26 cellular contexts compared by ENCODE assay signal in genomic region chr11:64726211-64726641, GRCh38. TPM values are rescaled to one million over a fixed set of nuclear protein-coding genes. Genes with fewer than 3 reads are reported as not detected.
DNase-seq lines count a peak whose midpoint lies in the region; ATAC-seq and TF ChIP-seq lines count a peak whose summit lies in the region.
"Had no signal": no experiment of that assay in that cellular context is flagged by ENCODE, and none has a peak within 500 bp of the region (broad histone marks: within the 10 kb centered on the region; RNA-seq: fewer than 3 reads in every experiment).

No MANE protein-coding gene starts in this region.

- H3K27me3 ChIP-seq in BLaER1 (peaks cover 15% of the 10 kb centered on the region), HUES48 (ENCODE audit: control insufficient read depth, insufficient read depth, low read length) (peaks cover 14% of the 10 kb centered on the region), iPS-15b (ENCODE audit: control insufficient read depth, insufficient read depth, low read length) (peaks cover 17% of the 10 kb centered on the region), osteoblast (ENCODE audit: insufficient read depth, low read length) (peaks cover 10% of the 10 kb centered on the region)
- H3K27me3 ChIP-seq in CD4-positive, alpha-beta memory T cell (ENCODE audit: insufficient read depth, low read length): peaks cover 11% of the 10 kb centered on the region
- H3K27me3 ChIP-seq: SJCRH30 had no signal

- H3K27me3 Mint-ChIP-seq in CD4-positive, alpha-beta memory T cell: peaks cover 5% of the 10 kb centered on the region in 2 donors

- POLR2A ChIA-PET in CD4-positive, alpha-beta memory T cell (lab: Charles Lee; ENCODE audit: partially characterized antibody): interaction anchor here (1.2 to 4.8 kb wide), 2 partner anchors 16 to 53 kb away, joined by 4 to 20 read pairs; partner anchors contain the start of gene SF1

- H3K27ac Mint-ChIP-seq in CD4-positive, alpha-beta memory T cell: peak overlapping the region in 1 of 7 donors; percentile 30
- H3K27ac Mint-ChIP-seq: activated T-helper 2 cell treated with anti-CD3 and anti-CD28 coated beads, Interferon-gamma antibody, Interleukin-2, Interleukin-4, amounts not matched to agents 10 μg/mL and 5 μg/mL and 100 μg/mL, durations not matched to agents 14 hours and 24 hours and 36 hours; CD4-positive, alpha-beta T cell; T-helper 1 cell treated with Interleukin-12 subunit alpha and Interleukin-12 subunit beta and Interleukin-4 antibody, amounts not matched to agents 30 μg/mL and 1 μg/mL, for 36 hours had no signal

- H3K4me3 ChIP-seq in BLaER1: no peak overlapping the region
- no peak overlapping the region for H3K4me3 ChIP-seq in HUES48 (ENCODE audit: low read depth, low read length)
- no peak overlapping the region for H3K4me3 ChIP-seq in iPS-15b (ENCODE audit: low read depth, low read length)
- no peak overlapping the region for H3K4me3 ChIP-seq in osteoblast (ENCODE audit: insufficient read depth, low read length)
- H3K4me3 ChIP-seq in CD4-positive, alpha-beta memory T cell (ENCODE audit: low read length in 2 of 2): no peak overlapping the region
- H3K4me3 ChIP-seq: right atrium auricular region, SJCRH30 had no signal

- H3K27ac ChIP-seq in BLaER1 (no peak overlapping the region), HUES48 (ENCODE audit: low read depth, low read length) (peak overlapping the region; percentile 25), osteoblast (ENCODE audit: low read depth, low read length) (no peak overlapping the region)
- no peak overlapping the region for H3K27ac ChIP-seq in CD4-positive, alpha-beta memory T cell (ENCODE audit: low read depth, low read length)
- H3K27ac ChIP-seq: foreskin keratinocyte, right atrium auricular region, SJCRH30 had no signal

- peaks cover 11 to 24% (median 16%) of the 10 kb centered on the region in 4 donors for H3K4me1 Mint-ChIP-seq in CD4-positive, alpha-beta memory T cell

- H3K4me2 ChIP-seq in BLaER1 (peak overlapping the region; percentile 99; the same call in 1 of the 2 replicates), osteoblast (ENCODE audit: insufficient read depth, low read length) (no peak overlapping the region)

- H3K9me3 ChIP-seq in BLaER1 (no peaks in the 10 kb centered on the region), HUES48 (ENCODE audit: control insufficient read depth, insufficient read depth, low read length) (no peaks in the 10 kb centered on the region), iPS-15b (ENCODE audit: control insufficient read depth, insufficient read depth, low read length) (no peaks in the 10 kb centered on the region), osteoblast (ENCODE audit: low read depth, low read length) (no peaks in the 10 kb centered on the region)
- no peaks in the 10 kb centered on the region for H3K9me3 ChIP-seq in CD4-positive, alpha-beta memory T cell (ENCODE audit: control insufficient read depth in 1 of 2, low read length in 2 of 2)
- H3K9me3 ChIP-seq: right atrium auricular region, SJCRH30 had no signal

- no peak overlapping the region for H2AFZ ChIP-seq in osteoblast (ENCODE audit: low read length)

- no peak for TF ChIP-seq CTCF in osteoblast (IDR thresholded peaks at IDR 0.05; ENCODE audit: extremely low read depth, low read depth, low read length)

- H3K4me1 ChIP-seq in BLaER1 (peaks cover 45% of the 10 kb centered on the region), HUES48 (ENCODE audit: control insufficient read depth, insufficient read depth, low read length) (peaks cover 26% of the 10 kb centered on the region), iPS-15b (ENCODE audit: control insufficient read depth, insufficient read depth, low read length) (peaks cover 17% of the 10 kb centered on the region), osteoblast (ENCODE audit: insufficient read depth, low read length) (no peaks in the 10 kb centered on the region)
- H3K4me1 ChIP-seq in CD4-positive, alpha-beta memory T cell (ENCODE audit: insufficient read depth, low read length): peaks cover 8% of the 10 kb centered on the region
- H3K4me1 ChIP-seq: foreskin keratinocyte, SJCRH30 had no signal

- H3K36me3 ChIP-seq in BLaER1 (peaks cover 50% of the 10 kb centered on the region), HUES48 (ENCODE audit: control insufficient read depth, insufficient read depth, low read length) (no peaks in the 10 kb centered on the region), iPS-15b (ENCODE audit: control insufficient read depth, insufficient read depth, low read length) (no peaks in the 10 kb centered on the region), osteoblast (ENCODE audit: insufficient read depth, low read length) (no peaks in the 10 kb centered on the region)
- peaks cover 31% of the 10 kb centered on the region for H3K36me3 ChIP-seq in CD4-positive, alpha-beta memory T cell (ENCODE audit: insufficient read depth, low read length)
- H3K36me3 ChIP-seq: right atrium auricular region, SJCRH30 had no signal

- H3K9me3 Mint-ChIP-seq in CD4-positive, alpha-beta memory T cell: no peaks in the 10 kb centered on the region
- H3K9me3 Mint-ChIP-seq: activated naive CD8-positive, alpha-beta T cell treated with anti-CD3 and anti-CD28 coated beads for 36 hours; activated T-helper 2 cell treated with anti-CD3 and anti-CD28 coated beads, Interferon-gamma antibody, Interleukin-2, Interleukin-4, amounts not matched to agents 10 μg/mL and 5 μg/mL and 100 μg/mL, durations not matched to agents 14 hours and 24 hours and 36 hours; CD4-positive, alpha-beta T cell; T-helper 1 cell treated with Interleukin-12 subunit alpha and Interleukin-12 subunit beta and Interleukin-4 antibody, amounts not matched to agents 30 μg/mL and 1 μg/mL, for 36 hours had no signal

- H3K79me2 ChIP-seq in osteoblast (ENCODE audit: insufficient read depth, low read length): no peaks in the 10 kb centered on the region

- peaks cover 21 to 34% of the 10 kb centered on the region in 2 donors for H3K36me3 Mint-ChIP-seq in CD4-positive, alpha-beta memory T cell
- H3K36me3 Mint-ChIP-seq: activated naive CD8-positive, alpha-beta T cell treated with anti-CD3 and anti-CD28 coated beads for 36 hours had no signal

- peak; percentile 82 for DNase-seq in osteoblast (ENCODE audit: insufficient read length, low spot score, missing footprints)
- no peak for DNase-seq in cerebellar nuclear complex (lab: John Stamatoyannopoulos, UW)
- no peak for DNase-seq in CD4-positive, alpha-beta memory T cell
- DNase-seq: activated CD4-positive, alpha-beta T cell treated with anti-CD3 and anti-CD28 coated beads, Interleukin-2, amount 50 U/mL, for 1 hour; activated CD8-positive, alpha-beta memory T cell treated with anti-CD3 and anti-CD28 coated beads, Interleukin-2, amount 50 U/mL, for 48 hours; activated naive CD8-positive, alpha-beta T cell treated with anti-CD3 and anti-CD28 coated beads for 36 hours; CD4-positive, alpha-beta T cell; DMS 273 treated with DMSO at 0.1 percent for 48 hours; foreskin keratinocyte; GDM1; NCI-H1048; NCI-H1930; NCI-H345; SJCRH30 had no signal

- no peak overlapping the region for H3K4me3 Mint-ChIP-seq in CD4-positive, alpha-beta memory T cell
- H3K4me3 Mint-ChIP-seq: activated naive CD8-positive, alpha-beta T cell treated with anti-CD3 and anti-CD28 coated beads for 36 hours; CD4-positive, alpha-beta T cell; T-helper 1 cell treated with Interleukin-12 subunit alpha and Interleukin-12 subunit beta and Interleukin-4 antibody, amounts not matched to agents 30 μg/mL and 1 μg/mL, for 36 hours had no signal

- H4K20me1 ChIP-seq in BLaER1 (peaks cover 20% of the 10 kb centered on the region; the same call in 1 of the 2 replicates), osteoblast (ENCODE audit: insufficient read depth, low read length) (no peaks in the 10 kb centered on the region)

- no peak for ATAC-seq in GM18520 (IDR thresholded peaks at IDR 0.05; ENCODE audit: unreplicated experiment)
- ATAC-seq: foreskin keratinocyte, Panc1 had no signal

- intact Hi-C loops in CD4-positive, alpha-beta memory T cell (cut with micrococcal nuclease): no loop called here

- CTCF ChIA-PET in CD4-positive, alpha-beta memory T cell (lab: Charles Lee; ENCODE audit: partially characterized antibody): interaction anchor here (2.6 kb wide), 1 partner anchor 37 kb away, joined by 10 read pairs; no protein-coding TSS in a partner anchor

- H3K9ac ChIP-seq in BLaER1 (no peak overlapping the region), HUES48 (ENCODE audit: low read depth, low read length) (no peak overlapping the region), iPS-15b (ENCODE audit: low read depth, low read length) (peak overlapping the region; percentile 32)

RNA-seq across cellular contexts. Expression of gene NRXN2, which starts 3.2 kb away (rescaled TPM):
- total RNA-seq in osteoblast: 62.5 and 90.1 TPM in 2 replicates
- total RNA-seq in CD4-positive, alpha-beta memory T cell: under 1 TPM in 1 of 2 experiments, not detected in 1; 0.30 TPM
- polyA plus RNA-seq in CD4-positive, alpha-beta memory T cell: not detected
- total RNA-seq: activated T-helper 2 cell treated with anti-CD3 and anti-CD28 coated beads, Interferon-gamma antibody, Interleukin-2, Interleukin-4, amounts not matched to agents 10 μg/mL and 5 μg/mL and 100 μg/mL, durations not matched to agents 14 hours and 24 hours and 36 hours; foreskin keratinocyte; lung microvascular endothelial cell had no signal
- polyA plus RNA-seq: AG04450, foreskin keratinocyte had no signal

RNA-seq across cellular contexts. Expression of gene RASGRP2, which starts 17.7 kb away (rescaled TPM):
- 0.29 TPM in 1 of 2 replicates, not detected in the other for total RNA-seq in osteoblast
- 100 to 1,000 TPM; 440 to 463 TPM for total RNA-seq in CD4-positive, alpha-beta memory T cell
- polyA plus RNA-seq in CD4-positive, alpha-beta memory T cell: 100 to 1,000 TPM; 177 to 208 TPM
- total RNA-seq: HT1080 had no signal

RNA-seq across cellular contexts. Expression of gene PYGM, which starts 33.5 kb away (rescaled TPM):
- total RNA-seq in osteoblast: 0.29 and 0.36 TPM in 2 replicates
- 10 to 100 TPM; 10.7 to 11.3 TPM for total RNA-seq in CD4-positive, alpha-beta memory T cell
- under 1 TPM in 1 of 2 donors, not detected in 1; 0.38 TPM for polyA plus RNA-seq in CD4-positive, alpha-beta memory T cell
- total RNA-seq: LHCN-M2 had no signal

RNA-seq across cellular contexts. Expression of gene SF1, which starts 52.1 kb away (rescaled TPM):
- total RNA-seq in osteoblast: 114 and 130 TPM in 2 replicates
- total RNA-seq in CD4-positive, alpha-beta memory T cell: 100 to 1,000 TPM; 805 to 832 TPM
- 100 to 1,000 TPM in 1 of 2 donors, 10 to 100 TPM in 1; 48.3 to 158 TPM for polyA plus RNA-seq in CD4-positive, alpha-beta memory T cell

Comparison
In these comparisons a context has a peak if more than half of its experiments do, and no peak if none do; other contexts are left out.
1. RNA of gene NRXN2, which starts 3.2 kb away (total RNA-seq): 62.5 to 90.1 TPM in osteoblast; 0.30 TPM in CD4-positive, alpha-beta memory T cell; every median in the first group is over 10 times any median in the second.
2. RNA of gene RASGRP2, which starts 17.7 kb away (total RNA-seq): 440 to 463 TPM in CD4-positive, alpha-beta memory T cell; 0.29 TPM in osteoblast; every median in the first group is over 100 times any median in the second.